Comparison of ENCODE assay signal across 17 cellular contexts in genomic region chr2:604826-605524, GRCh38.
"Had no signal": no experiment of that assay in that cellular context is flagged by ENCODE, and none has a peak within 500 bp of the region (broad histone marks: within the 10 kb centered on the region; RNA-seq: fewer than 3 reads in every experiment).

No MANE protein-coding gene starts in this region.

- FAIRE-seq: keratinocyte had no signal

- H3K4me1 ChIP-seq: colonic mucosa, esophagus muscularis mucosa, gastrocnemius medialis, heart right ventricle, left lung, lower lobe of right lung, psoas muscle, sigmoid colon, uterus had no signal

- H3K4me3 ChIP-seq: colonic mucosa, esophagus muscularis mucosa, gastrocnemius medialis, heart right ventricle, left lung, lower lobe of right lung, psoas muscle, sigmoid colon, skin epidermis, uterus had no signal

- DNase-seq: colonic mucosa; effector CD4-positive, alpha-beta T cell; gastrocnemius medialis; heart right ventricle; left lung; lower lobe of right lung; nephron progenitor cell; psoas muscle; retina; sigmoid colon; stimulated activated naive CD4-positive, alpha-beta T cell treated with Interleukin-2 at 50 U/mL for 16 hours; uterus had no signal

- H3K9me3 ChIP-seq: colonic mucosa, esophagus muscularis mucosa, gastrocnemius medialis, heart right ventricle, left lung, lower lobe of right lung, neutrophil, psoas muscle, sigmoid colon, uterus had no signal

- ATAC-seq: gastrocnemius medialis; heart right ventricle; left lung; lower lobe of right lung; naive thymus-derived CD4-positive, alpha-beta T cell; psoas muscle had no signal

- H3K27me3 ChIP-seq: colonic mucosa, gastrocnemius medialis, left lung, neutrophil, sigmoid colon, uterus had no signal

- H3K27ac ChIP-seq: colonic mucosa, esophagus muscularis mucosa, gastrocnemius medialis, heart right ventricle, left lung, lower lobe of right lung, neutrophil, psoas muscle, sigmoid colon, skin epidermis, uterus had no signal

- H3K36me3 ChIP-seq: colonic mucosa, esophagus muscularis mucosa, gastrocnemius medialis, heart right ventricle, left lung, lower lobe of right lung, neutrophil, sigmoid colon, uterus had no signal
